Comparison of ENCODE assay signal across 21 cellular contexts in genomic region chr3:72254483-72254882, GRCh38.
"Had no signal": no experiment of that assay in that cellular context is flagged by ENCODE, and none has a peak within 500 bp of the region (broad histone marks: within the 10 kb centered on the region; RNA-seq: fewer than 3 reads in every experiment).

No MANE protein-coding gene starts in this region.

- H3K27ac ChIP-seq: HL-60, KMS-11, SJSA1, SK-N-MC had no signal

- H3K27me3 ChIP-seq: SJSA1 had no signal

- DNase-seq: Kasumi-1, MM.1S, NCI-H1092 treated with DMSO at 0.1 percent for 48 hours, NCI-H1436, NCI-H187, NCI-H2029, NCI-H2081 treated with DMSO at 0.1 percent for 48 hours, NCI-H2171, NCI-H226, NCI-H446, NCI-H510A, NCI-H524 treated with DMSO at 0.1 percent for 48 hours, NCI-H774, Right ventricle myocardium superior, SIG-M5 had no signal

- H3K9ac ChIP-seq: KMS-11 had no signal

- H3K9me3 ChIP-seq: SJSA1 had no signal

- FAIRE-seq: HTR-8/SVneo, RCC 7860 had no signal

- H3K36me3 ChIP-seq: SJSA1 had no signal

- H3K4me3 ChIP-seq: SJSA1, SK-N-MC had no signal
